In the genomic region with DNA sequence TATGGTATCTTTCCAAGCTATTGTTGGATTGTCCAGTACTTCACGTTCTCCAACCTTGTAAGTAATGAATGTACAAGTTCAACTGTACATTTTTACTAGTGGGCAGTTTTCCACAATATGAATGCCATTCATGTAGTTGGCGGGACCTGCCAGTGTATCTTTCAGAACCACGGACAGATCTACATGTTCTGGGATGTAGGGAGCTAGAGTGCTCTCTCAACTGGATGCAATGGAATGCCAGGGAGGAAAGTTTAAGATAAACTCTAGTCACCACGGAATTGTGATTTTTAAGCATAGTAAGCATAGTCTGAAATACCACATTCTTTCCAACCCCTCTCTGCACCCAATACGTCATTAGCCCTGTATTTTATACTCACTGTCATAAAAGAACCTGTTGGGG, we compare ENCODE assay signal across 17 cellular contexts. TPM values are rescaled to one million over a fixed set of nuclear protein-coding genes. Genes with fewer than 3 reads are reported as not detected.
DNase-seq lines count a peak whose midpoint lies in the region; ATAC-seq, FAIRE-seq and TF ChIP-seq lines count a peak whose summit lies in the region.
"Had no signal": no experiment of that assay in that cellular context is flagged by ENCODE, and none has a peak within 500 bp of the region (broad histone marks: within the 10 kb centered on the region; RNA-seq: fewer than 3 reads in every experiment).

No MANE protein-coding gene starts in this region.

- H3K4ac ChIP-seq in H9 (ENCODE audit: low read depth, low read length) = no peak overlapping the region

- H3K4me1 Mint-ChIP-seq in endodermal cell (no peaks in the 10 kb centered on the region), H9 (peaks cover 4% of the 10 kb centered on the region in 2 experiments; a peak in 2 of 4 replicates)
- H3K4me1 Mint-ChIP-seq in stimulated activated naive B cell treated with anti-CD40 and anti-IgM and Interleukin-4, amounts not matched to agents 10 μg/mL and 1 μg/mL and 100 μg/mL, for 72 hours = no peaks in the 10 kb centered on the region

- no peak overlapping the region for H2AFZ ChIP-seq in GM23248
- no peak overlapping the region for H2AFZ ChIP-seq in H9 (ENCODE audit: low read length)

- H3T11ph ChIP-seq in H9 (ENCODE audit: low read length) = no peak overlapping the region

- no peaks in the 10 kb centered on the region for H3K36me3 ChIP-seq in GM23248 (ENCODE audit: low read depth)
- H3K36me3 ChIP-seq in endodermal cell (ENCODE audit: control insufficient read depth, insufficient read depth, low read length) = no peaks in the 10 kb centered on the region
- H3K36me3 ChIP-seq: suprapubic skin had no signal

- H3K27ac ChIP-seq in GM23248 = no peak overlapping the region
- H3K27ac ChIP-seq in endodermal cell (ENCODE audit: low read depth, low read length) = no peak overlapping the region
- no peak overlapping the region for H3K27ac ChIP-seq in H9 (ENCODE audit: insufficient read length, low read depth, low read length)
- H3K27ac ChIP-seq: foreskin keratinocyte, skin epidermis, suprapubic skin had no signal

- H4K20me1 ChIP-seq in GM23248 (ENCODE audit: insufficient read depth) = no peaks in the 10 kb centered on the region
- H4K20me1 ChIP-seq in H9 (ENCODE audit: control insufficient read depth, insufficient read depth, insufficient read length) = no peaks in the 10 kb centered on the region

- TF ChIP-seq CTCF in endodermal cell (conservative IDR thresholded peaks at IDR 0.05) = no peak
- no peak for TF ChIP-seq CTCF in H9 (conservative IDR thresholded peaks at IDR 0.05)

- no peaks in the 10 kb centered on the region for H3K9me2 ChIP-seq in GM23248 (ENCODE audit: insufficient read depth)

- H3K4me3 ChIP-seq in GM23248 (no peak overlapping the region), endodermal cell (ENCODE audit: low read length) (no peak overlapping the region)
- H3K4me3 ChIP-seq: skin epidermis, suprapubic skin had no signal

- H3K27me3 Mint-ChIP-seq in endodermal cell (ENCODE audit: insufficient read depth) = peaks cover 31% of the 10 kb centered on the region
- peaks cover 33 to 37% of the 10 kb centered on the region in 2 donors for H3K27me3 Mint-ChIP-seq in stimulated activated naive B cell treated with anti-CD40 and anti-IgM and Interleukin-4, amounts not matched to agents 10 μg/mL and 1 μg/mL and 100 μg/mL, for 72 hours
- peaks cover 33% of the 10 kb centered on the region for H3K27me3 Mint-ChIP-seq in H9 (ENCODE audit: low read depth)

- H2BK15ac ChIP-seq in H9 (ENCODE audit: low read depth, low read length) = no peak overlapping the region

- H4K8ac ChIP-seq in H9 (replicated peaks; ENCODE audit: insufficient read length, low read depth, low read length) = no peak overlapping the region

- H3K36me3 Mint-ChIP-seq in endodermal cell (ENCODE audit: low read depth) (no peaks in the 10 kb centered on the region), H9 (ENCODE audit: insufficient read depth in 1 of 3, low read depth in 3 of 3) (no peaks in the 10 kb centered on the region)
- H3K36me3 Mint-ChIP-seq in stimulated activated naive B cell treated with anti-CD40 and anti-IgM and Interleukin-4, amounts not matched to agents 10 μg/mL and 1 μg/mL and 100 μg/mL, for 72 hours = no peaks in the 10 kb centered on the region
- H3K36me3 Mint-ChIP-seq: CD4-positive, alpha-beta memory T cell had no signal

- H3K4me3 Mint-ChIP-seq in endodermal cell (no peak overlapping the region), H9 (no peak overlapping the region)
- no peak overlapping the region for H3K4me3 Mint-ChIP-seq in stimulated activated naive B cell treated with anti-CD40 and anti-IgM and Interleukin-4, amounts not matched to agents 10 μg/mL and 1 μg/mL and 100 μg/mL, for 72 hours
- H3K4me3 Mint-ChIP-seq: activated CD8-positive, alpha-beta T cell treated with anti-CD3 and anti-CD28 coated beads for 36 hours; CD4-positive, alpha-beta memory T cell; neural crest cell had no signal

- no peak overlapping the region for H3K23ac ChIP-seq in H9 (ENCODE audit: insufficient read length, low read depth, low read length)

- H3K9me3 Mint-ChIP-seq in endodermal cell = no peaks in the 10 kb centered on the region
- H3K9me3 Mint-ChIP-seq in stimulated activated naive B cell treated with anti-CD40 and anti-IgM and Interleukin-4, amounts not matched to agents 10 μg/mL and 1 μg/mL and 100 μg/mL, for 72 hours = peaks cover 0 to 6% of the 10 kb centered on the region in 2 donors
- H3K9me3 Mint-ChIP-seq in H9 = peaks cover 0 to 3% of the 10 kb centered on the region in 2 experiments; a peak in 2 of 5 replicates

- no peak overlapping the region for H3K9ac ChIP-seq in GM23248
- no peak overlapping the region for H3K9ac ChIP-seq in endodermal cell (ENCODE audit: extremely low read depth, low read length, poor library complexity, severe bottlenecking)
- H3K9ac ChIP-seq in H9 (ENCODE audit: extremely low read depth, insufficient read length, low read length) = no peak overlapping the region

- in situ Hi-C loops in GM23248 (cut with MboI) = no loop called here

- WGBS in GM23248 (ENCODE audit: low coverage in 1 of 2, low lambda C conversion rate in 2 of 2, missing lambda C conversion rate in 2 of 2), 2 experiments = 23 to 24% methylated on average over 5 of the region's 5 CpGs
- 28 to 30% methylated on average over 3 to 4 of the region's 5 CpGs for WGBS in endodermal cell (ENCODE audit: insufficient coverage in 1 of 2, insufficient read length in 1 of 2), 2 experiments
- WGBS in H9 (ENCODE audit: extremely low coverage, insufficient read length, low lambda C conversion rate) = no CpG with 5 or more reads among the region's 5 CpGs

- DNase-seq in GM23248 = peak; percentile 48
- DNase-seq in RCC 7860 (ENCODE audit: low spot score) = peak; percentile 9
- peak; percentile 59 for DNase-seq in endodermal cell
- peak; percentile 61 to 62 for DNase-seq in lung microvascular endothelial cell (ENCODE audit: low read depth in 2 of 2)
- no peak for DNase-seq in stimulated activated naive B cell treated with anti-CD40 and anti-IgM and Interleukin-4, amounts not matched to agents 10 μg/mL and 1 μg/mL and 100 μg/mL, for 72 hours
- no peak for DNase-seq in NCI-H1048 (lab: John Stamatoyannopoulos, UW)
- DNase-seq in H9 = no peak
- DNase-seq: activated CD8-positive, alpha-beta T cell treated with anti-CD3 and anti-CD28 coated beads for 36 hours; CD4-positive, alpha-beta memory T cell; NCI-H1105; NCI-H446 treated with DMSO at 0.1 percent for 48 hours had no signal

- no peaks in the 10 kb centered on the region for H3K4me1 ChIP-seq in GM23248 (ENCODE audit: insufficient read depth)
- no peaks in the 10 kb centered on the region for H3K4me1 ChIP-seq in endodermal cell (ENCODE audit: control insufficient read depth, insufficient read depth, low read length)
- no peaks in the 10 kb centered on the region for H3K4me1 ChIP-seq in H9 (ENCODE audit: insufficient read depth, low read length)
- H3K4me1 ChIP-seq: foreskin keratinocyte, suprapubic skin had no signal

- H4K5ac ChIP-seq in H9 (ENCODE audit: insufficient read length, low read depth, low read length) = no peak overlapping the region

- ATAC-seq in stimulated activated naive B cell treated with anti-CD40 and anti-IgM and Interleukin-4, amounts not matched to agents 10 μg/mL and 1 μg/mL and 100 μg/mL, for 72 hours (replicated peaks) = no peak
- ATAC-seq in HG03571 (IDR thresholded peaks at IDR 0.05; ENCODE audit: unreplicated experiment) = no peak
- ATAC-seq: activated CD8-positive, alpha-beta T cell treated with anti-CD3 and anti-CD28 coated beads for 36 hours; foreskin keratinocyte; Panc1 had no signal

- H2BK20ac ChIP-seq in H9 (ENCODE audit: low read depth, low read length, poor library complexity, severe bottlenecking) = no peak overlapping the region

- no peaks in the 10 kb centered on the region for H3F3A ChIP-seq in GM23248 (ENCODE audit: insufficient read depth)

- H3K9me3 ChIP-seq in GM23248 (ENCODE audit: low read depth) = no peaks in the 10 kb centered on the region
- no peaks in the 10 kb centered on the region for H3K9me3 ChIP-seq in endodermal cell (ENCODE audit: control insufficient read depth, low read length)
- H3K9me3 ChIP-seq in H9 (ENCODE audit: control insufficient read depth, low read depth, low read length) = no peaks in the 10 kb centered on the region
- H3K9me3 ChIP-seq: suprapubic skin had no signal

- H3K79me2 ChIP-seq in GM23248 (ENCODE audit: insufficient read depth) (no peaks in the 10 kb centered on the region), H9 (ENCODE audit: insufficient read depth, low read length) (no peaks in the 10 kb centered on the region)

- no peak overlapping the region for H2AK5ac ChIP-seq in H9 (ENCODE audit: insufficient read length, low read length)

- no peak for FAIRE-seq in RCC 7860 (lab: Jason Lieb, UNC)

- H3K27ac Mint-ChIP-seq in endodermal cell = no peak overlapping the region
- no peak overlapping the region for H3K27ac Mint-ChIP-seq in stimulated activated naive B cell treated with anti-CD40 and anti-IgM and Interleukin-4, amounts not matched to agents 10 μg/mL and 1 μg/mL and 100 μg/mL, for 72 hours
- no peak overlapping the region for H3K27ac Mint-ChIP-seq in H9
- H3K27ac Mint-ChIP-seq: activated CD8-positive, alpha-beta T cell treated with anti-CD3 and anti-CD28 coated beads for 36 hours; CD4-positive, alpha-beta memory T cell had no signal

- no peak overlapping the region for H2BK120ac ChIP-seq in H9 (ENCODE audit: low read depth, low read length, poor library complexity, severe bottlenecking)

- H2BK12ac ChIP-seq in H9 (ENCODE audit: insufficient read length, low read depth, low read length) = no peak overlapping the region

- no peak overlapping the region for H3K18ac ChIP-seq in H9 (ENCODE audit: insufficient read length, low read depth, low read length)

- H3K23me2 ChIP-seq in H9 (ENCODE audit: insufficient read length, low read depth, low read length, poor library complexity, severe bottlenecking) = no peaks in the 10 kb centered on the region

- H3K14ac ChIP-seq in H9 (ENCODE audit: insufficient read depth, low read length) = no peak overlapping the region

- no peak overlapping the region for H3K56ac ChIP-seq in H9 (ENCODE audit: insufficient read length, low read depth, low read length)

- H2BK5ac ChIP-seq in H9 (ENCODE audit: insufficient read length, low read length) = no peak overlapping the region

- no peak overlapping the region for H4K91ac ChIP-seq in H9 (ENCODE audit: insufficient read length, low read depth, low read length)

- H3K27me3 ChIP-seq in GM23248 (replicated peaks; ENCODE audit: insufficient read depth) (peaks cover 3% of the 10 kb centered on the region), endodermal cell (ENCODE audit: control insufficient read depth, insufficient read depth, low read length, poor library complexity, severe bottlenecking) (peaks cover 60% of the 10 kb centered on the region), H9 (ENCODE audit: insufficient read depth, low read length) (no peaks in the 10 kb centered on the region)

- no peak overlapping the region for H3K4me2 ChIP-seq in GM23248 (ENCODE audit: unreplicated experiment)
- H3K4me2 ChIP-seq in H9 (ENCODE audit: insufficient read depth, insufficient read length, low read length) = no peak overlapping the region

- no peaks in the 10 kb centered on the region for H3K79me1 ChIP-seq in H9 (ENCODE audit: insufficient read depth, low read depth, low read length, poor library complexity, severe bottlenecking)

RNA-seq across cellular contexts. Expression of a gene that starts 21.5 kb away (rescaled TPM):
- total RNA-seq in GM23248 (2014; rRNA removed; shearing (Covaris generic)) = 157 and 168 TPM in 2 replicates
- 244 and 255 TPM in 2 replicates for polyA plus RNA-seq in GM23248 (2016; fragmentation: Nextera tagmentation; extraction: Ambion mirVana)
- total RNA-seq in endodermal cell (100 to 1,000 TPM; 248 to 442 TPM), lung microvascular endothelial cell (64.7 and 247 TPM in 2 replicates), H9 (2021) (239 and 241 TPM in 2 replicates)
- 108 TPM for polyA plus RNA-seq in endodermal cell (2013, experiment 1 of 2)
- 92.0 TPM for polyA plus RNA-seq in endodermal cell (2013, experiment 2 of 2)

Comparison
In these comparisons a context has a peak if more than half of its experiments do, and no peak if none do; other contexts are left out.
1. DNase-seq: peak in GM23248 (single experiment), RCC 7860 (single experiment), endodermal cell (single experiment) and lung microvascular endothelial cell (2 of 2); none in stimulated activated naive B cell treated with anti-CD40 and anti-IgM and Interleukin-4, amounts not matched to agents 10 μg/mL and 1 μg/mL and 100 μg/mL, for 72 hours (single experiment), NCI-H1048 (single experiment) and H9 (single experiment).